ENCODE assay signal across 6 cellular contexts in genomic region chr14:20882787-20883186, GRCh38. TPM values are rescaled to one million over a fixed set of nuclear protein-coding genes. Genes with fewer than 3 reads are reported as not detected.
"Had no signal": no experiment of that assay in that cellular context is flagged by ENCODE, and none has a peak within 500 bp of the region (broad histone marks: within the 10 kb centered on the region; RNA-seq: fewer than 3 reads in every experiment).

No MANE protein-coding gene starts in this region.

RNA-seq across cellular contexts. Expression of gene RNASE3, which starts 8.4 kb away (rescaled TPM):
- total RNA-seq: GM23248, H4, H7, HepG2, HFFc6, HT1080 had no signal
